ENCODE assay signal across 1 cellular context in genomic region chr17:40284085-40284713, GRCh38.
TF ChIP-seq lines count a peak whose summit lies in the region.

No MANE protein-coding gene starts in this region.

TF ChIP-seq in HCT116, 20 proteins besides CTCF, POLR2A, EP300 and RAD21 (continued from another document):
- peak; percentile 43 for TF ChIP-seq SRF (IDR thresholded peaks at IDR 0.05; ENCODE audit: low read depth)
- peak; percentile 86 for TF ChIP-seq SP1 (IDR thresholded peaks at IDR 0.05; ENCODE audit: low read depth)
- peak; percentile 62; the same call in 1 of the 2 replicates for TF ChIP-seq CBX3 (IDR thresholded peaks at IDR 0.05; ENCODE audit: low read depth)
